Comparison of ENCODE assay signal across 31 cellular contexts in genomic region chr6:105069821-105070445, GRCh38.
DNase-seq lines count a peak whose midpoint lies in the region; ATAC-seq, FAIRE-seq and TF ChIP-seq lines count a peak whose summit lies in the region.
"Had no signal": no experiment of that assay in that cellular context is flagged by ENCODE, and none has a peak within 500 bp of the region (broad histone marks: within the 10 kb centered on the region; RNA-seq: fewer than 3 reads in every experiment).

No MANE protein-coding gene starts in this region.

- no peaks in the 10 kb centered on the region for H3K36me3 ChIP-seq in Caco-2 (ENCODE audit: control insufficient read depth, insufficient read depth, low read length)
- H3K36me3 ChIP-seq in K562 (ENCODE audit: control insufficient read depth, insufficient read depth, low read length): peaks cover 4% of the 10 kb centered on the region; the same call in 2 of the 3 replicates
- H3K36me3 ChIP-seq: BLaER1 treated with 17β-estradiol and CSF1 and Interleukin-3, amounts not matched to agents 10 nM and 100 nM; esophagus muscularis mucosa; left lung; MG63; thyroid gland had no signal

- H3K27me3 Mint-ChIP-seq in Caco-2 (ENCODE audit: insufficient read depth, unreplicated experiment) (no peaks in the 10 kb centered on the region), nephron progenitor cell (ENCODE audit: low read depth, poor library complexity) (peaks cover 3% of the 10 kb centered on the region)

- H3K4me1 ChIP-seq in Caco-2: peaks cover 36% of the 10 kb centered on the region
- H3K4me1 ChIP-seq in K562 (replicated peaks in 1 of 2; ENCODE audit: control insufficient read depth in 2 of 2, insufficient read depth in 2 of 2, low read length in 2 of 2): peaks cover 13 to 29% of the 10 kb centered on the region in 2 experiments
- H3K4me1 ChIP-seq: esophagus muscularis mucosa, left lung, thyroid gland had no signal

- 91% methylated on average over 1 of the region's 1 CpG for WGBS in K562 (ENCODE audit: insufficient coverage, low coverage, missing lambda C conversion rate)

- no peak overlapping the region for H3K4me3 ChIP-seq in Caco-2 (ENCODE audit: low read depth, low read length)
- H3K4me3 ChIP-seq in K562: no peak overlapping the region
- H3K4me3 ChIP-seq: BLaER1 treated with 17β-estradiol and CSF1 and Interleukin-3, amounts not matched to agents 10 nM and 100 nM; esophagus muscularis mucosa; GM12878; left lung; MG63; skin epidermis; thyroid gland had no signal

- H3K9me3 Mint-ChIP-seq in Caco-2 (ENCODE audit: unreplicated experiment) (no peaks in the 10 kb centered on the region), nephron progenitor cell (peaks cover 5% of the 10 kb centered on the region)
- H3K9me3 Mint-ChIP-seq: activated B cell treated with CpG ODN at 0.5 μM for 24 hours; activated naive CD4-positive, alpha-beta T cell treated with anti-CD3 and anti-CD28 coated beads, Interleukin-2, amount 50 U/mL, for 24 hours; activated T-helper 2 cell treated with anti-CD3 and anti-CD28 coated beads, Interferon-gamma antibody, Interleukin-2, Interleukin-4, amounts not matched to agents 10 μg/mL and 5 μg/mL and 100 μg/mL, durations not matched to agents 14 hours and 24 hours and 36 hours; IgD-negative memory B cell; stimulated activated naive CD8-positive, alpha-beta T cell treated with anti-CD3 and anti-CD28 coated beads, Interleukin-15, amount 100 ng/mL, for 72 hours had no signal

- ATAC-seq in K562 (no peak; the same call in 2 of the 3 replicates), GM21447 (IDR thresholded peaks at IDR 0.05; ENCODE audit: unreplicated experiment) (no peak)
- ATAC-seq: GM12878; left lung; Panc1; stimulated activated naive CD8-positive, alpha-beta T cell treated with anti-CD3 and anti-CD28 coated beads, Interleukin-15, amount 100 ng/mL, for 72 hours had no signal

- no peak for FAIRE-seq in K562 (lab: Jason Lieb, UNC)
- FAIRE-seq: GM12878, islet of Langerhans had no signal

- in situ Hi-C loops in K562 (cut with MboI): loop anchor here (10.0 kb wide), 1 partner anchor 285 kb away; no protein-coding TSS in a partner anchor

- H3K9me1 ChIP-seq in K562 (ENCODE audit: control insufficient read depth, insufficient read depth, low read length): no peaks in the 10 kb centered on the region

- peaks cover 39% of the 10 kb centered on the region for H3K4me1 Mint-ChIP-seq in Caco-2 (ENCODE audit: low read depth, unreplicated experiment)
- H3K4me1 Mint-ChIP-seq in nephron progenitor cell: peaks cover 15% of the 10 kb centered on the region
- H3K4me1 Mint-ChIP-seq: activated B cell treated with CpG ODN at 0.5 μM for 24 hours; activated naive CD4-positive, alpha-beta T cell treated with anti-CD3 and anti-CD28 coated beads, Interleukin-2, amount 50 U/mL, for 24 hours; IgD-negative memory B cell; stimulated activated naive CD8-positive, alpha-beta T cell treated with anti-CD3 and anti-CD28 coated beads, Interleukin-15, amount 100 ng/mL, for 72 hours had no signal

- H3K4me3 Mint-ChIP-seq in Caco-2 (ENCODE audit: unreplicated experiment) (no peak overlapping the region), nephron progenitor cell (no peak overlapping the region)
- H3K4me3 Mint-ChIP-seq: activated B cell treated with CpG ODN at 0.5 μM for 24 hours; activated naive CD4-positive, alpha-beta T cell treated with anti-CD3 and anti-CD28 coated beads, Interleukin-2, amount 50 U/mL, for 24 hours; IgD-negative memory B cell; stimulated activated naive CD8-positive, alpha-beta T cell treated with anti-CD3 and anti-CD28 coated beads, Interleukin-15, amount 100 ng/mL, for 72 hours had no signal

- peaks cover 54% of the 10 kb centered on the region; the same call in 2 of the 3 replicates for H3K79me2 ChIP-seq in K562 (ENCODE audit: control insufficient read depth, insufficient read depth, low read length)

- POLR2A ChIA-PET in Caco-2 (lab: Charles Lee) (interaction anchor here (0.6 kb wide), 1 partner anchor 280 kb away, joined by 5 read pairs; no protein-coding TSS in a partner anchor), K562 (lab: Yijun Ruan, JAX) (interaction anchor here (0.8 to 2.2 kb wide), 2 partner anchors 11 to 87 kb away, joined by 3 to 4 read pairs; no protein-coding TSS in a partner anchor)

- TF ChIP-seq RAD21 in K562 (CRISPR knock-in tag; conservative IDR thresholded peaks at IDR 0.05 in 1 of 2, IDR thresholded peaks at IDR 0.05 in 1 of 2): 0 out of 4 replicates have a peak, but pooled peaks of 1 of the 2 experiments have one; percentile 16

- H3K9me3 ChIP-seq in Caco-2 (no peaks in the 10 kb centered on the region), K562 (replicated peaks; ENCODE audit: control insufficient read depth, insufficient read depth, low read depth, low read length) (no peaks in the 10 kb centered on the region)
- H3K9me3 ChIP-seq: BLaER1 treated with 17β-estradiol and CSF1 and Interleukin-3, amounts not matched to agents 10 nM and 100 nM; esophagus muscularis mucosa; left lung; MG63; thyroid gland had no signal

- no peak for TF ChIP-seq EP300 in K562 (IDR thresholded peaks at IDR 0.05; ENCODE audit: low read length)

- no peak overlapping the region for H3K9ac ChIP-seq in K562 (ENCODE audit: insufficient read depth in 1 of 2, low read depth in 2 of 2, low read length in 2 of 2)
- H3K9ac ChIP-seq: BLaER1 treated with 17β-estradiol and CSF1 and Interleukin-3, amounts not matched to agents 10 nM and 100 nM had no signal

- no peak for TF ChIP-seq POLR2A in K562 (conservative IDR thresholded peaks at IDR 0.05)

- CTCF ChIA-PET in Caco-2 (lab: Charles Lee) (interaction anchor here (0.6 to 1.0 kb wide), 3 partner anchors 8 to 31 kb away, joined by 3 to 7 read pairs (median 6); no protein-coding TSS in a partner anchor), K562 (lab: Yijun Ruan, JAX; ENCODE audit: low intra/inter-chr PET ratio) (no interaction called here)

- no peak for DNase-seq in Caco-2
- peak; percentile 4 for DNase-seq in HPDE6-E6E7 (ENCODE audit: extremely low spot score)
- no peak for DNase-seq in K562 (ENCODE audit: extremely low read depth in 1 of 4, low spot score in 3 of 4)
- no peak for DNase-seq in nephron progenitor cell
- no peak for DNase-seq in NCI-H524 treated with DMSO at 0.1 percent for 48 hours (lab: John Stamatoyannopoulos, UW)
- no peak for DNase-seq in AG08395 (ENCODE audit: low spot score)
- no peak for DNase-seq in activated CD8-positive, alpha-beta memory T cell treated with anti-CD3 and anti-CD28 coated beads, Interleukin-2, amount 50 U/mL, for 4 hours
- DNase-seq: activated B cell treated with CpG ODN at 0.5 μM for 24 hours; activated CD4-positive, alpha-beta T cell treated with anti-CD3 and anti-CD28 coated beads, Interleukin-2, amount 50 U/mL, for 48 hours; cortex of kidney; DMS79 treated with DMSO at 0.1 percent for 48 hours; left lung; MG63; NCI-H1105 treated with DMSO at 0.1 percent for 48 hours; NCI-H1930; NCI-H526 treated with DMSO at 0.1 percent for 48 hours; occipital lobe; SIG-M5; stimulated activated CD8-positive, alpha-beta memory T cell treated with anti-CD3 and anti-CD28 coated beads, Interleukin-4, amount 100 ng/mL, for 48 hours; stimulated activated naive CD8-positive, alpha-beta T cell treated with anti-CD3 and anti-CD28 coated beads, Interleukin-15, amount 100 ng/mL, for 72 hours; thyroid gland had no signal

- no peak overlapping the region for H2AFZ ChIP-seq in K562 (ENCODE audit: low read depth, low read length)

- H3K27me3 ChIP-seq in Caco-2 (replicated peaks; ENCODE audit: control insufficient read depth, insufficient read depth, low read length) (no peaks in the 10 kb centered on the region), K562 (ENCODE audit: control insufficient read depth in 2 of 2, insufficient read depth in 2 of 2, low read length in 2 of 2) (no peaks in the 10 kb centered on the region)
- H3K27me3 ChIP-seq: BLaER1 treated with 17β-estradiol and CSF1 and Interleukin-3, amounts not matched to agents 10 nM and 100 nM; MG63; thyroid gland had no signal

- H3K36me3 Mint-ChIP-seq in Caco-2 (ENCODE audit: insufficient read depth, unreplicated experiment) (no peaks in the 10 kb centered on the region), nephron progenitor cell (ENCODE audit: low read depth) (peaks cover 27% of the 10 kb centered on the region)
- H3K36me3 Mint-ChIP-seq: activated naive CD4-positive, alpha-beta T cell treated with anti-CD3 and anti-CD28 coated beads, Interleukin-2, amount 50 U/mL, for 24 hours; IgD-negative memory B cell had no signal

- peak overlapping the region; percentile 8; the same call in 1 of the 3 replicates for H3K27ac ChIP-seq in K562 (ENCODE audit: extremely low read depth, low read depth, low read length)
- H3K27ac ChIP-seq: BLaER1 treated with 17β-estradiol and CSF1 and Interleukin-3, amounts not matched to agents 10 nM and 100 nM; esophagus muscularis mucosa; left lung; skin epidermis; thyroid gland had no signal

- intact Hi-C loops in Caco-2 (cut with micrococcal nuclease; ENCODE audit: unreplicated experiment) (no loop called here), K562 (cut with micrococcal nuclease) (loop anchor here (2.0 kb wide), 1 partner anchor 129 kb away; no protein-coding TSS in a partner anchor)

- no peaks in the 10 kb centered on the region; the same call in 1 of the 2 replicates for H4K20me1 ChIP-seq in K562 (replicated peaks; ENCODE audit: control insufficient read depth, insufficient read depth, low read length)
- H4K20me1 ChIP-seq: BLaER1 treated with 17β-estradiol and CSF1 and Interleukin-3, amounts not matched to agents 10 nM and 100 nM had no signal

- H3K27ac Mint-ChIP-seq in Caco-2 (ENCODE audit: unreplicated experiment) (peak overlapping the region; percentile 51), nephron progenitor cell (peak overlapping the region; percentile 78)
- H3K27ac Mint-ChIP-seq: activated B cell treated with CpG ODN at 0.5 μM for 24 hours; activated naive CD4-positive, alpha-beta T cell treated with anti-CD3 and anti-CD28 coated beads, Interleukin-2, amount 50 U/mL, for 24 hours; activated T-helper 2 cell treated with anti-CD3 and anti-CD28 coated beads, Interferon-gamma antibody, Interleukin-2, Interleukin-4, amounts not matched to agents 10 μg/mL and 5 μg/mL and 100 μg/mL, durations not matched to agents 14 hours and 24 hours and 36 hours; IgD-negative memory B cell; stimulated activated naive CD8-positive, alpha-beta T cell treated with anti-CD3 and anti-CD28 coated beads, Interleukin-15, amount 100 ng/mL, for 72 hours had no signal

- BruUV-seq in Caco-2 (replicated peaks; lab: Mats Ljungman, UMichigan) (no TSS peak), K562 (replicated peaks; lab: Mats Ljungman, UMichigan) (no TSS peak)

- no peak overlapping the region for H3K4me2 ChIP-seq in K562 (ENCODE audit: insufficient read depth, low read length)
- H3K4me2 ChIP-seq: BLaER1 treated with 17β-estradiol and CSF1 and Interleukin-3, amounts not matched to agents 10 nM and 100 nM had no signal

- no peak for TF ChIP-seq CTCF in Caco-2 (IDR thresholded peaks at IDR 0.05; ENCODE audit: insufficient read depth in 1 of 2, low read depth in 1 of 2, low read length in 1 of 2, severe bottlenecking in 1 of 2, unreplicated experiment in 1 of 2)
- TF ChIP-seq CTCF in K562 (IDR thresholded peaks at IDR 0.05 in 2 of 3, conservative IDR thresholded peaks at IDR 0.05 in 1 of 3; ENCODE audit: insufficient read depth in 2 of 3, low read depth in 1 of 3, low read length in 3 of 3): no peak
- no peak for TF ChIP-seq CTCF in nephron progenitor cell (IDR thresholded peaks at IDR 0.05)
